ENCODE assay signal across 8 cellular contexts in the genomic region with DNA sequence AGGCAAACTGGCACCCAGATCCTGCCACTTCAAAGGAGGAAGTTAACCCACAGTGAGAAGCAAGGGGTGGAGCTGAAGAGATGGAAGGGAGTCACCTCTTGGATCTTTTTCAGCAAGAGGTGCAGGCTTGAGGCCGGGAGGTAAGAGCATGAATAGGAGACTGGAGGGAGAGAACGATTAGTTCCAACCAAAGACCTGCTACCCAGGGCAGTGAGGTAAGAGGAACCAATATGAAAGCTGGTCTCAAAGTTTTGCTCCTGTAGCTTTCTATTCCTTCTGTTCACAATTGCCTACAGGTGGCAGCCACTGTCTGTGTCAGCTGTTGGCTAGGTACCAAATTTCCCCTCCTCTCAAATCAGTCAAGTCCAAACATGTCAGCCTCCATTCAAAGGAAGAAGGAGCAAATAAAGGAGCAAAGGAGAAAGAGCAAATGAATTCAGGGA. TPM values are rescaled to one million over a fixed set of nuclear protein-coding genes. Genes with fewer than 3 reads are reported as not detected.
DNase-seq lines count a peak whose midpoint lies in the region; ATAC-seq, FAIRE-seq and TF ChIP-seq lines count a peak whose summit lies in the region.

No MANE protein-coding gene starts in this region.

- H3K27me3 ChIP-seq in HepG2 (ENCODE audit: control insufficient read depth in 1 of 2, insufficient read depth in 2 of 2, low read length in 2 of 2), result no peaks in the 10 kb centered on the region
- H3K27me3 ChIP-seq in right lobe of liver, result no peaks in the 10 kb centered on the region
- no peaks in the 10 kb centered on the region for H3K27me3 ChIP-seq in upper lobe of right lung

- no peaks in the 10 kb centered on the region for H3K36me3 ChIP-seq in HepG2 (replicated peaks in 1 of 2; ENCODE audit: control insufficient read depth in 1 of 2, insufficient read depth in 2 of 2, low read length in 2 of 2)
- H3K36me3 ChIP-seq in right lobe of liver, result no peaks in the 10 kb centered on the region
- no peaks in the 10 kb centered on the region for H3K36me3 ChIP-seq in upper lobe of right lung

- TF ChIP-seq RAD21 in HepG2 (CRISPR knock-in tag; IDR thresholded peaks at IDR 0.05), result peak; percentile 25; the same call in 1 of the 2 replicates

- TF ChIP-seq EP300 in HepG2 (IDR thresholded peaks at IDR 0.05; ENCODE audit: low read depth in 2 of 2, low read length in 2 of 2) (no peak), HepG2 (CRISPR knock-in tag; IDR thresholded peaks at IDR 0.05; ENCODE audit: borderline replicate concordance) (no peak)

- H3K4me2 ChIP-seq in HepG2 (ENCODE audit: low read depth, low read length), result no peak overlapping the region

- H4K20me1 ChIP-seq in HepG2 (ENCODE audit: insufficient read depth, low read length), result no peaks in the 10 kb centered on the region

- POLR2A ChIA-PET in HepG2 (lab: Yijun Ruan, JAX), result interaction anchor here (0.7 to 1.1 kb wide), 2 partner anchors 13 to 81 kb away, joined by 4 to 5 read pairs; no protein-coding TSS in a partner anchor
- POLR2A ChIA-PET in activated B cell treated with CpG ODN at 0.5 μM for 24 hours (lab: Charles Lee), result interaction anchor here (0.8 to 2.5 kb wide), 4 partner anchors 29 to 81 kb away, joined by 3 to 15 read pairs (median 3); a partner anchor contains a TSS

- H3K27ac ChIP-seq in HepG2 (ENCODE audit: extremely low read length, insufficient read depth, low read length) (no peak overlapping the region), right lobe of liver (no peak overlapping the region), upper lobe of right lung (no peak overlapping the region)

- FAIRE-seq in HepG2 (lab: Jason Lieb, UNC), result peak; percentile 32

- peak; percentile 52 for TF ChIP-seq CTCF in HepG2 (CRISPR knock-in tag; IDR thresholded peaks at IDR 0.05)
- TF ChIP-seq CTCF in right lobe of liver (IDR thresholded peaks at IDR 0.05), result no peak
- TF ChIP-seq CTCF in activated B cell treated with CpG ODN at 0.5 μM for 24 hours (IDR thresholded peaks at IDR 0.05), result no peak
- TF ChIP-seq CTCF in upper lobe of right lung (IDR thresholded peaks at IDR 0.05), result no peak

- H3K27ac Mint-ChIP-seq in activated B cell treated with CpG ODN at 0.5 μM for 24 hours, result peak overlapping the region; percentile 72

- no peak overlapping the region for H3K9ac ChIP-seq in HepG2 (ENCODE audit: insufficient read depth, low read depth, low read length)

- ATAC-seq in HepG2 (peak; percentile 50; the same call in 2 of the 3 replicates), right lobe of liver (no peak), activated B cell treated with CpG ODN at 0.5 μM for 24 hours (ENCODE audit: low read depth) (peak; percentile 69), upper lobe of right lung (peak; percentile 63), HG03139 (IDR thresholded peaks at IDR 0.05; ENCODE audit: unreplicated experiment) (no peak), GM21786 (IDR thresholded peaks at IDR 0.05; ENCODE audit: unreplicated experiment) (no peak)

- peak; percentile 28 for DNase-seq in HepG2 (ENCODE audit: low spot score)
- no peak for DNase-seq in right lobe of liver
- peak; percentile 49 for DNase-seq in NCI-H1694 treated with DMSO at 0.1 percent for 48 hours (lab: John Stamatoyannopoulos, UW)
- DNase-seq in activated B cell treated with CpG ODN at 0.5 μM for 24 hours, result no peak
- DNase-seq in upper lobe of right lung, result no peak
- DNase-seq in activated T-cell treated with anti-CD3 and anti-CD28 coated beads, Interleukin-2, amount 50 U/mL, for 1 hour, result no peak

- TF ChIP-seq POLR2A in HepG2 (IDR thresholded peaks at IDR 0.05; ENCODE audit: insufficient read depth in 1 of 2, low read depth in 2 of 2, low read length in 2 of 2), result no peak
- TF ChIP-seq POLR2A in right lobe of liver (IDR thresholded peaks at IDR 0.05), result no peak

- no peaks in the 10 kb centered on the region for H3K79me2 ChIP-seq in HepG2 (ENCODE audit: insufficient read depth, low read length)

- no peaks in the 10 kb centered on the region for H3K27me3 Mint-ChIP-seq in activated B cell treated with CpG ODN at 0.5 μM for 24 hours

- H3K9me3 Mint-ChIP-seq in activated B cell treated with CpG ODN at 0.5 μM for 24 hours, result no peaks in the 10 kb centered on the region

- H2AFZ ChIP-seq in HepG2 (ENCODE audit: low read length), result no peak overlapping the region

- peaks cover 14% of the 10 kb centered on the region for H3K4me1 Mint-ChIP-seq in activated B cell treated with CpG ODN at 0.5 μM for 24 hours

- no peak overlapping the region for H3K4me3 Mint-ChIP-seq in activated B cell treated with CpG ODN at 0.5 μM for 24 hours

- no peak overlapping the region for H3K4me3 ChIP-seq in HepG2 (replicated peaks in 1 of 3; ENCODE audit: insufficient read depth in 1 of 3, low read depth in 2 of 3, low read length in 3 of 3)
- H3K4me3 ChIP-seq in right lobe of liver, result no peak overlapping the region
- H3K4me3 ChIP-seq in upper lobe of right lung, result no peak overlapping the region

- in situ Hi-C loops in HepG2 (cut with HindIII; ENCODE audit: extremely low pct_ligation_motif_present, low pct_unique_long_range_greater_than_20kb), result no loop called here

- BruUV-seq in HepG2 (replicated peaks; lab: Mats Ljungman, UMichigan), result no TSS peak

- WGBS in HepG2 (ENCODE audit: low lambda C conversion rate), result 55% methylated on average over 2 of the region's 2 CpGs
- 48% methylated on average over 2 of the region's 2 CpGs for WGBS in right lobe of liver (ENCODE audit: insufficient coverage, low coverage, low lambda C conversion rate, missing lambda C conversion rate)

- H3K9me3 ChIP-seq in HepG2 (ENCODE audit: low read length) (no peaks in the 10 kb centered on the region), right lobe of liver (no peaks in the 10 kb centered on the region), upper lobe of right lung (no peaks in the 10 kb centered on the region)

- intact Hi-C loops in HepG2 (cut with micrococcal nuclease; ENCODE audit: unreplicated experiment) (no loop called here), right lobe of liver (cut with DNase I) (no loop called here), activated B cell treated with CpG ODN at 0.5 μM for 24 hours (cut with micrococcal nuclease) (loop anchor here (1.0 kb wide), 2 partner anchors 32 to 81 kb away; no protein-coding TSS in a partner anchor), upper lobe of right lung (cut with DNase I) (no loop called here)

- CTCF ChIA-PET in HepG2 (lab: Yijun Ruan, JAX; ENCODE audit: low intra/inter-chr PET ratio, low total read pairs) (interaction anchor here (0.8 kb wide), 1 partner anchor 30 kb away, joined by 3 read pairs; no protein-coding TSS in a partner anchor), activated B cell treated with CpG ODN at 0.5 μM for 24 hours (lab: Charles Lee) (interaction anchor here (0.6 to 5.1 kb wide), 10 partner anchors 13 to 80 kb away, joined by 3 to 49 read pairs (median 4); a partner anchor contains a TSS)

- H3K4me1 ChIP-seq in HepG2 (ENCODE audit: insufficient read depth, low read length) (peaks cover 11% of the 10 kb centered on the region), right lobe of liver (no peaks in the 10 kb centered on the region), upper lobe of right lung (no peaks in the 10 kb centered on the region)

- no peaks in the 10 kb centered on the region for H3K36me3 Mint-ChIP-seq in activated B cell treated with CpG ODN at 0.5 μM for 24 hours (ENCODE audit: low read depth)

RNA-seq across cellular contexts. Expression of a gene that starts 14.9 kb away (rescaled TPM):
- total RNA-seq in HepG2 (2016; rRNA removed; fragmentation: Illumina TruSeq; extraction: Trizol) (0.15 TPM in 1 of 2 replicates, not detected in the other), right lobe of liver (not detected), activated B cell treated with CpG ODN at 0.5 μM for 24 hours (not detected in 2 replicates), upper lobe of right lung (not detected)
- not detected in 2 replicates for total RNA-seq in HepG2 (2016; cell fraction: cytosol; rRNA removed; fragmentation: Illumina TruSeq; extraction: Trizol; ENCODE audit: low read depth)
- total RNA-seq in HepG2 (2016; cell fraction: insoluble cytoplasmic fraction; rRNA removed; fragmentation: Illumina TruSeq; extraction: Trizol), result 0.19 TPM in 1 of 2 replicates, not detected in the other
- not detected in 2 replicates for total RNA-seq in HepG2 (2016; cell fraction: membrane; rRNA removed; fragmentation: Illumina TruSeq; extraction: Trizol)
- not detected in 2 replicates for total RNA-seq in HepG2 (2016; cell fraction: nucleus; rRNA removed; fragmentation: Illumina TruSeq; extraction: Trizol)
- polyA plus RNA-seq in HepG2 (2011; rRNA removed), result 0.13 and 0.25 TPM in 2 replicates
- 0.14 TPM in 1 of 2 replicates, not detected in the other for polyA plus RNA-seq in HepG2 (2011; cell fraction: cytosol; rRNA removed)
- 0.59 and 0.64 TPM in 2 replicates for polyA plus RNA-seq in HepG2 (2011; cell fraction: nucleus; rRNA removed)
- 0.21 TPM in 1 of 2 replicates, not detected in the other for polyA plus RNA-seq in HepG2 (2012)
- not detected in 2 replicates for polyA plus RNA-seq in HepG2 (2016; cell fraction: cytosol; fragmentation: Illumina TruSeq; extraction: Trizol; ENCODE audit: low read depth)
- 0.43 TPM in 1 of 2 replicates, not detected in the other for polyA plus RNA-seq in HepG2 (2016; cell fraction: insoluble cytoplasmic fraction; fragmentation: Illumina TruSeq; extraction: Trizol; ENCODE audit: low read depth)
- polyA plus RNA-seq in HepG2 (2016; cell fraction: membrane; fragmentation: Illumina TruSeq; extraction: Trizol; ENCODE audit: low read depth), result not detected in 2 replicates
- polyA plus RNA-seq in HepG2 (2016; cell fraction: nucleus; fragmentation: Illumina TruSeq; extraction: Trizol; ENCODE audit: insufficient read depth, low read depth), result 1.00 TPM in 1 of 2 replicates, not detected in the other
- not detected in 2 replicates for polyA minus RNA-seq in HepG2 (2011; rRNA and poly(A)+ RNA removed; ENCODE audit: low replicate concordance)
- polyA minus RNA-seq in HepG2 (2011; cell fraction: cytosol; rRNA and poly(A)+ RNA removed), result not detected in 2 replicates
- polyA minus RNA-seq in HepG2 (2011; cell fraction: nucleus; rRNA and poly(A)+ RNA removed), result not detected in 2 replicates

RNA-seq across cellular contexts. Expression of a gene that starts 18.7 kb away (rescaled TPM):
- 5.3 TPM in 2 replicates for total RNA-seq in HepG2 (2016; rRNA removed; fragmentation: Illumina TruSeq; extraction: Trizol)
- total RNA-seq in HepG2 (2016; cell fraction: cytosol; rRNA removed; fragmentation: Illumina TruSeq; extraction: Trizol; ENCODE audit: low read depth), result 0.61 and 0.62 TPM in 2 replicates
- total RNA-seq in HepG2 (2016; cell fraction: insoluble cytoplasmic fraction; rRNA removed; fragmentation: Illumina TruSeq; extraction: Trizol), result 2.6 and 4.1 TPM in 2 replicates
- 0.69 and 0.71 TPM in 2 replicates for total RNA-seq in HepG2 (2016; cell fraction: membrane; rRNA removed; fragmentation: Illumina TruSeq; extraction: Trizol)
- total RNA-seq in HepG2 (2016; cell fraction: nucleus; rRNA removed; fragmentation: Illumina TruSeq; extraction: Trizol), result 2.9 and 4.9 TPM in 2 replicates
- 6.0 and 10.6 TPM in 2 replicates for polyA plus RNA-seq in HepG2 (2011; rRNA removed)
- polyA plus RNA-seq in HepG2 (2011; cell fraction: cytosol; rRNA removed), result 2.8 and 3.1 TPM in 2 replicates
- polyA plus RNA-seq in HepG2 (2011; cell fraction: nucleus; rRNA removed), result 26.7 and 34.0 TPM in 2 replicates
- 6.9 and 13.6 TPM in 2 replicates for polyA plus RNA-seq in HepG2 (2012)
- polyA plus RNA-seq in HepG2 (2016; cell fraction: cytosol; fragmentation: Illumina TruSeq; extraction: Trizol; ENCODE audit: low read depth), result 0.20 and 0.40 TPM in 2 replicates
- 2.6 TPM in 2 replicates for polyA plus RNA-seq in HepG2 (2016; cell fraction: insoluble cytoplasmic fraction; fragmentation: Illumina TruSeq; extraction: Trizol; ENCODE audit: low read depth)
- 0.34 and 1.5 TPM in 2 replicates for polyA plus RNA-seq in HepG2 (2016; cell fraction: membrane; fragmentation: Illumina TruSeq; extraction: Trizol; ENCODE audit: low read depth)
- 7.9 and 10.3 TPM in 2 replicates for polyA plus RNA-seq in HepG2 (2016; cell fraction: nucleus; fragmentation: Illumina TruSeq; extraction: Trizol; ENCODE audit: insufficient read depth, low read depth)
- polyA minus RNA-seq in HepG2 (2011; rRNA and poly(A)+ RNA removed; ENCODE audit: low replicate concordance), result 0.28 and 14.9 TPM in 2 replicates
- 2.3 and 3.9 TPM in 2 replicates for polyA minus RNA-seq in HepG2 (2011; cell fraction: cytosol; rRNA and poly(A)+ RNA removed)
- polyA minus RNA-seq in HepG2 (2011; cell fraction: nucleus; rRNA and poly(A)+ RNA removed), result 11.2 and 13.8 TPM in 2 replicates
- 1 to 10 TPM in 1 of 6 experiments, under 1 TPM in 4, not detected in 1; 0.27 to 1.9 (median 0.68) TPM for total RNA-seq in right lobe of liver
- 0.39 and 0.71 TPM in 2 replicates for total RNA-seq in activated B cell treated with CpG ODN at 0.5 μM for 24 hours
- 1.4 TPM for total RNA-seq in upper lobe of right lung

RNA-seq across cellular contexts. Expression of a gene that starts 24.9 kb away (rescaled TPM):
- total RNA-seq in HepG2 (2016; rRNA removed; fragmentation: Illumina TruSeq; extraction: Trizol) (6.5 and 8.1 TPM in 2 replicates), right lobe of liver (1 to 10 TPM; 1.8 to 3.7 (median 3.3) TPM), activated B cell treated with CpG ODN at 0.5 μM for 24 hours (12.6 and 13.3 TPM in 2 replicates), upper lobe of right lung (7.2 TPM)
- total RNA-seq in HepG2 (2016; cell fraction: cytosol; rRNA removed; fragmentation: Illumina TruSeq; extraction: Trizol; ENCODE audit: low read depth), result 0.79 and 0.91 TPM in 2 replicates
- 6.5 and 7.2 TPM in 2 replicates for total RNA-seq in HepG2 (2016; cell fraction: insoluble cytoplasmic fraction; rRNA removed; fragmentation: Illumina TruSeq; extraction: Trizol)
- total RNA-seq in HepG2 (2016; cell fraction: membrane; rRNA removed; fragmentation: Illumina TruSeq; extraction: Trizol), result 3.6 and 4.0 TPM in 2 replicates
- 5.7 and 6.7 TPM in 2 replicates for total RNA-seq in HepG2 (2016; cell fraction: nucleus; rRNA removed; fragmentation: Illumina TruSeq; extraction: Trizol)
- polyA plus RNA-seq in HepG2 (2011; rRNA removed), result 6.4 and 6.9 TPM in 2 replicates
- 4.9 and 5.8 TPM in 2 replicates for polyA plus RNA-seq in HepG2 (2011; cell fraction: cytosol; rRNA removed)
- 7.9 and 8.5 TPM in 2 replicates for polyA plus RNA-seq in HepG2 (2011; cell fraction: nucleus; rRNA removed)
- polyA plus RNA-seq in HepG2 (2012), result 4.4 and 4.7 TPM in 2 replicates
- 0.19 and 0.26 TPM in 2 replicates for polyA plus RNA-seq in HepG2 (2016; cell fraction: cytosol; fragmentation: Illumina TruSeq; extraction: Trizol; ENCODE audit: low read depth)
- polyA plus RNA-seq in HepG2 (2016; cell fraction: insoluble cytoplasmic fraction; fragmentation: Illumina TruSeq; extraction: Trizol; ENCODE audit: low read depth), result 4.5 and 5.7 TPM in 2 replicates
- polyA plus RNA-seq in HepG2 (2016; cell fraction: membrane; fragmentation: Illumina TruSeq; extraction: Trizol; ENCODE audit: low read depth), result 1.3 and 1.5 TPM in 2 replicates
- 7.1 and 8.3 TPM in 2 replicates for polyA plus RNA-seq in HepG2 (2016; cell fraction: nucleus; fragmentation: Illumina TruSeq; extraction: Trizol; ENCODE audit: insufficient read depth, low read depth)
- polyA minus RNA-seq in HepG2 (2011; rRNA and poly(A)+ RNA removed; ENCODE audit: low replicate concordance), result 10.0 and 11.4 TPM in 2 replicates
- polyA minus RNA-seq in HepG2 (2011; cell fraction: cytosol; rRNA and poly(A)+ RNA removed), result 6.2 and 6.7 TPM in 2 replicates
- 8.6 and 10.3 TPM in 2 replicates for polyA minus RNA-seq in HepG2 (2011; cell fraction: nucleus; rRNA and poly(A)+ RNA removed)

RNA-seq across cellular contexts. Expression of a gene that starts 47.3 kb away (rescaled TPM):
- total RNA-seq in HepG2 (2016; rRNA removed; fragmentation: Illumina TruSeq; extraction: Trizol) (8.3 and 12.9 TPM in 2 replicates), right lobe of liver (1 to 10 TPM; 3.8 to 6.2 (median 4.8) TPM), activated B cell treated with CpG ODN at 0.5 μM for 24 hours (23.0 and 27.6 TPM in 2 replicates), upper lobe of right lung (14.1 TPM)
- total RNA-seq in HepG2 (2016; cell fraction: cytosol; rRNA removed; fragmentation: Illumina TruSeq; extraction: Trizol; ENCODE audit: low read depth), result 1.1 and 1.5 TPM in 2 replicates
- total RNA-seq in HepG2 (2016; cell fraction: insoluble cytoplasmic fraction; rRNA removed; fragmentation: Illumina TruSeq; extraction: Trizol), result 8.4 and 12.6 TPM in 2 replicates
- 3.9 and 4.4 TPM in 2 replicates for total RNA-seq in HepG2 (2016; cell fraction: membrane; rRNA removed; fragmentation: Illumina TruSeq; extraction: Trizol)
- total RNA-seq in HepG2 (2016; cell fraction: nucleus; rRNA removed; fragmentation: Illumina TruSeq; extraction: Trizol), result 18.4 and 20.1 TPM in 2 replicates
- 7.4 and 11.4 TPM in 2 replicates for polyA plus RNA-seq in HepG2 (2011; rRNA removed)
- polyA plus RNA-seq in HepG2 (2011; cell fraction: cytosol; rRNA removed), result 4.1 and 4.8 TPM in 2 replicates
- 14.3 and 15.1 TPM in 2 replicates for polyA plus RNA-seq in HepG2 (2011; cell fraction: nucleus; rRNA removed)
- 4.5 and 6.4 TPM in 2 replicates for polyA plus RNA-seq in HepG2 (2012)
- 0.51 and 0.62 TPM in 2 replicates for polyA plus RNA-seq in HepG2 (2016; cell fraction: cytosol; fragmentation: Illumina TruSeq; extraction: Trizol; ENCODE audit: low read depth)
- polyA plus RNA-seq in HepG2 (2016; cell fraction: insoluble cytoplasmic fraction; fragmentation: Illumina TruSeq; extraction: Trizol; ENCODE audit: low read depth), result 5.7 and 6.0 TPM in 2 replicates
- polyA plus RNA-seq in HepG2 (2016; cell fraction: membrane; fragmentation: Illumina TruSeq; extraction: Trizol; ENCODE audit: low read depth), result 1.6 and 1.9 TPM in 2 replicates
- polyA plus RNA-seq in HepG2 (2016; cell fraction: nucleus; fragmentation: Illumina TruSeq; extraction: Trizol; ENCODE audit: insufficient read depth, low read depth), result 24.7 and 25.8 TPM in 2 replicates
- polyA minus RNA-seq in HepG2 (2011; rRNA and poly(A)+ RNA removed; ENCODE audit: low replicate concordance), result 11.6 and 44.1 TPM in 2 replicates
- 3.4 and 5.6 TPM in 2 replicates for polyA minus RNA-seq in HepG2 (2011; cell fraction: cytosol; rRNA and poly(A)+ RNA removed)
- 11.1 and 11.2 TPM in 2 replicates for polyA minus RNA-seq in HepG2 (2011; cell fraction: nucleus; rRNA and poly(A)+ RNA removed)

RNA-seq across cellular contexts. Expression of a gene that starts 57.7 kb away (rescaled TPM):
- total RNA-seq in HepG2 (2016; rRNA removed; fragmentation: Illumina TruSeq; extraction: Trizol), result 11.0 and 11.7 TPM in 2 replicates
- total RNA-seq in HepG2 (2016; cell fraction: cytosol; rRNA removed; fragmentation: Illumina TruSeq; extraction: Trizol; ENCODE audit: low read depth), result 3.0 and 3.6 TPM in 2 replicates
- total RNA-seq in HepG2 (2016; cell fraction: insoluble cytoplasmic fraction; rRNA removed; fragmentation: Illumina TruSeq; extraction: Trizol), result 11.0 and 11.7 TPM in 2 replicates
- 6.6 and 6.9 TPM in 2 replicates for total RNA-seq in HepG2 (2016; cell fraction: membrane; rRNA removed; fragmentation: Illumina TruSeq; extraction: Trizol)
- total RNA-seq in HepG2 (2016; cell fraction: nucleus; rRNA removed; fragmentation: Illumina TruSeq; extraction: Trizol), result 5.9 and 6.3 TPM in 2 replicates
- 12.9 and 17.5 TPM in 2 replicates for polyA plus RNA-seq in HepG2 (2011; rRNA removed)
- 11.8 and 13.8 TPM in 2 replicates for polyA plus RNA-seq in HepG2 (2011; cell fraction: cytosol; rRNA removed)
- polyA plus RNA-seq in HepG2 (2011; cell fraction: nucleus; rRNA removed), result 15.3 and 15.9 TPM in 2 replicates
- 8.1 and 11.0 TPM in 2 replicates for polyA plus RNA-seq in HepG2 (2012)
- polyA plus RNA-seq in HepG2 (2016; cell fraction: cytosol; fragmentation: Illumina TruSeq; extraction: Trizol; ENCODE audit: low read depth), result 1.9 and 2.1 TPM in 2 replicates
- polyA plus RNA-seq in HepG2 (2016; cell fraction: insoluble cytoplasmic fraction; fragmentation: Illumina TruSeq; extraction: Trizol; ENCODE audit: low read depth), result 11.1 and 11.2 TPM in 2 replicates
- 4.3 and 4.7 TPM in 2 replicates for polyA plus RNA-seq in HepG2 (2016; cell fraction: membrane; fragmentation: Illumina TruSeq; extraction: Trizol; ENCODE audit: low read depth)
- polyA plus RNA-seq in HepG2 (2016; cell fraction: nucleus; fragmentation: Illumina TruSeq; extraction: Trizol; ENCODE audit: insufficient read depth, low read depth), result 14.2 and 14.8 TPM in 2 replicates
- polyA minus RNA-seq in HepG2 (2011; rRNA and poly(A)+ RNA removed; ENCODE audit: low replicate concordance), result 19.1 and 23.7 TPM in 2 replicates
- polyA minus RNA-seq in HepG2 (2011; cell fraction: cytosol; rRNA and poly(A)+ RNA removed), result 9.8 and 9.9 TPM in 2 replicates
- polyA minus RNA-seq in HepG2 (2011; cell fraction: nucleus; rRNA and poly(A)+ RNA removed), result 5.2 and 7.7 TPM in 2 replicates
- total RNA-seq in right lobe of liver, result 10 to 100 TPM in 2 of 6 experiments, 1 to 10 TPM in 4; 6.1 to 13.1 (median 8.9) TPM
- 20.4 and 22.1 TPM in 2 replicates for total RNA-seq in activated B cell treated with CpG ODN at 0.5 μM for 24 hours
- total RNA-seq in upper lobe of right lung, result 37.3 TPM

Comparison
In these comparisons a context has a peak if more than half of its experiments do, and no peak if none do; other contexts are left out.
1. ATAC-seq: peak in HepG2 (single experiment), activated B cell treated with CpG ODN at 0.5 μM for 24 hours (single experiment) and upper lobe of right lung (single experiment); none in right lobe of liver (0 of 4), HG03139 (single experiment) and GM21786 (single experiment).
2. DNase-seq: peak in HepG2 (single experiment) and NCI-H1694 treated with DMSO at 0.1 percent for 48 hours (single experiment); none in right lobe of liver (0 of 3), activated B cell treated with CpG ODN at 0.5 μM for 24 hours (single experiment), upper lobe of right lung (single experiment) and activated T-cell treated with anti-CD3 and anti-CD28 coated beads, Interleukin-2, amount 50 U/mL, for 1 hour (single experiment).